ENCODE assay signal across 23 cellular contexts in the genomic region with DNA sequence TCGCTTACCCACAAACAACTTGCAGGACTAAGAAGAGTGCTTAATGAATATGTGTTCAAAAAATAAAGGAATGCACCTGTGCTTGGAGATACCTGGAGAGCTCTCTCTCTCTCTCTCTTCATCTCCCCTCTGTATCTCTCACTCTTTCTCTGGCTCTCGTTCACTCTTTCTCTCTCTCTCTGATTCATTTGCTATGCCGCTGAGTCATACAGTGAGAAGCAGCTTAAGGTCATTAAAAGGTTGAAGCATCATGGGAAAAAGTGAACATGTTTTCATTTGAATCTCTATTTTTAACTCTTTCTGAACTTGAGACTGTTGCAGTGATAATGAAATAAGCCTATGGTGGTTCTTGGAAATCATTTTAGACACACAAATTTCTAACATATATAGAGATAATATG.
A peak's percentile ranks its signal among the peaks of the same experiment; 100 is the strongest.
DNase-seq lines count a peak whose midpoint lies in the region; FAIRE-seq lines count a peak whose summit lies in the region.
"Had no signal": no experiment of that assay in that cellular context is flagged by ENCODE, and none has a peak within 500 bp of the region (broad histone marks: within the 10 kb centered on the region; RNA-seq: fewer than 3 reads in every experiment).

No MANE protein-coding gene starts in this region.

- FAIRE-seq in RCC 7860 (lab: Jason Lieb, UNC), result no peak
- FAIRE-seq: TTC549 had no signal

- peak; percentile 39 for DNase-seq in H4 (ENCODE audit: low spot score)
- DNase-seq in RCC 7860 (ENCODE audit: low spot score), result peak; percentile 54
- DNase-seq in fibroblast of gingiva (ENCODE audit: low read depth), result peak; percentile 24
- DNase-seq in pons (ENCODE audit: low spot score), result peak; percentile 9
- no peak for DNase-seq in HuH-7.5 (ENCODE audit: low spot score)
- no peak for DNase-seq in SW 1271 (lab: John Stamatoyannopoulos, UW)
- no peak for DNase-seq in midbrain (lab: John Stamatoyannopoulos, UW)
- DNase-seq in dedifferentiated amniotic fluid mesenchymal stem cell (ENCODE audit: extremely low spot score), result no peak
- DNase-seq: activated CD8-positive, alpha-beta T cell treated with anti-CD3 and anti-CD28 coated beads for 36 hours; activated effector memory CD4-positive, alpha-beta T cell treated with anti-CD3 and anti-CD28 coated beads, Interleukin-2, amount 50 U/mL, for 16 hours; activated naive CD8-positive, alpha-beta T cell treated with anti-CD3 and anti-CD28 coated beads, Interleukin-2, amount 10 ng/mL, durations not matched to agents 7 days and 5 days; CD8-positive, alpha-beta T cell; effector memory CD4-positive, alpha-beta T cell; glutamatergic neuron; H7; IMR-90; kidney glomerular epithelial cell; NCI-H2081; SIG-M5; small intestine; stimulated activated CD4-positive, alpha-beta T cell treated with anti-CD3 and anti-CD28 coated beads, Interleukin-1b, Interleukin-23, amount 100 ng/mL, for 48 hours; T-helper 1 cell had no signal

Comparison
In these comparisons a context has a peak if more than half of its experiments do, and no peak if none do; other contexts are left out.
1. DNase-seq: peak in H4 (single experiment), RCC 7860 (single experiment), fibroblast of gingiva (single experiment) and pons (single experiment); none in HuH-7.5 (single experiment), SW 1271 (0 of 2), midbrain (single experiment) and dedifferentiated amniotic fluid mesenchymal stem cell (single experiment).